Comparison of ENCODE assay signal across 13 cellular contexts in the genomic region with DNA sequence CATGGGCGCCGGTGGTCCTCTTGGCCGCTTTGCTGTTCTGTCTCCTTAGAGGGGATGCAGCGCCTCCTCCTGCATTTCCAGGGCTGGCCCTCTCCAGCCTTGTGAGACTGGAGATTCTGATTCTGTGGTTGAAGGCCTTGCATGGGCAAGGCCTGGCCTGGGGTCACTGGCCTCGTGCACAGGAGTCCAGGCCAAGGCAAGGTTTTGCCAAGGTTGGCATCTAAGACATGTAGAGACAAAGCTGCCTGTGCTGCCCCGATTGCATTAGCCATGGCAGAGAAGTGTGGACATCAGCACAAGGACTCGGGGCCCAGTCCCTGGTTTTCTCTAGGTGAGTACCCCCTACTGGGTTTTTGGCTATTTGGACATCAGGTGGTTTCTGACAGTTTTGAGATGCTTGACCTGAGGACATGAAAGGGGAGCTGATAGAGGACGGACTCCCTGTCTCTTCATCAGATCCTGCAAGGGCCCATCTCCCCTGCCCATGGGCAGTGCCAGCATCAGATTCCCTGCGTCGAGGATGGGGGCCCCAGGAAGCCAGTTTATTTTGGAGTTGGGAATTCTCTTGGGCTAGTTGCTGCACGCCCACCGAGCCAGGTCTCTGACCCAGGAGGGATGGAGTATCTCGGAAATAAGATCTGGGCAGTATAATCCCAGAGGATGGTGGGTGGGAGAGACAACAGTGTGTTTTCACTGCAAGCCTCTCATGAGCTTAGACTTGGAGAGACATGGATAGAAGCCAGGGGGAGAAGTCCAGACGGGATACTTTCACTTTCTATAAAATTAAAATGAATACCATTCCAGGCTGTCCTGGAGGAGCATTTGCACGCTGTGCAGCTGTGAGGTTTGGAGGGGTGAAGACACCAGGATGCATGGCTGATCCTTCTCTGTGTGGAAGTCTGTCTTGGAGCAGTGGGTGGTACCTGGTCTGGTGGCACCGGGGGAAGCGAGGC. TPM values are rescaled to one million over a fixed set of nuclear protein-coding genes. Genes with fewer than 3 reads are reported as not detected.
DNase-seq lines count a peak whose midpoint lies in the region; ATAC-seq, FAIRE-seq and TF ChIP-seq lines count a peak whose summit lies in the region.
"Had no signal": no experiment of that assay in that cellular context is flagged by ENCODE, and none has a peak within 500 bp of the region (broad histone marks: within the 10 kb centered on the region; RNA-seq: fewer than 3 reads in every experiment).

No MANE protein-coding gene starts in this region.

- ATAC-seq in right lobe of liver (peak; percentile 76 to 89 (median 82)), GM18907 (IDR thresholded peaks at IDR 0.05; ENCODE audit: unreplicated experiment) (no peak)

- intact Hi-C loops in endothelial cell of umbilical vein (cut with micrococcal nuclease) (no loop called here), right lobe of liver (cut with DNase I) (no loop called here), adrenal gland (cut with DNase I) (no loop called here)

- TF ChIP-seq CTCF in endothelial cell of umbilical vein (IDR thresholded peaks at IDR 0.05; ENCODE audit: extremely low read depth in 1 of 2, insufficient read depth in 1 of 2, low read depth in 1 of 2, low read length in 2 of 2) (no peak), right lobe of liver (IDR thresholded peaks at IDR 0.05) (no peak), adrenal gland (IDR thresholded peaks at IDR 0.05) (no peak)

- POLR2A ChIA-PET in endothelial cell of umbilical vein (lab: Charles Lee) = no interaction called here

- dilution Hi-C loops in endothelial cell of umbilical vein (cut with MboI; ENCODE audit: extremely low pct_ligation_motif_present, low sequenced_read_pairs) = no loop called here

- WGBS in right lobe of liver (ENCODE audit: insufficient coverage, low coverage, low lambda C conversion rate, missing lambda C conversion rate) = 34% methylated on average over 10 of the region's 17 CpGs
- WGBS in adrenal gland, 4 donors = 71 to 76% (median 74%) methylated on average over 10 to 17 of the region's 17 CpGs

- H3K27ac ChIP-seq in endothelial cell of umbilical vein (ENCODE audit: insufficient read depth, low read depth, low read length) (no peak overlapping the region), right lobe of liver (peak overlapping the region in 2 of 3 donors; percentile 6 to 60), skeletal muscle tissue (ENCODE audit: low read depth, low read length) (peak overlapping the region; percentile 51), adrenal gland (peak overlapping the region in 1 of 5 donors; percentile 49)
- H3K27ac ChIP-seq: BLaER1 treated with 17β-estradiol and CSF1 and Interleukin-3, amounts not matched to agents 10 nM and 100 nM had no signal

- H3K4me1 ChIP-seq in endothelial cell of umbilical vein (ENCODE audit: control insufficient read depth, extremely low read depth, insufficient read depth, low read length) (peaks cover 20% of the 10 kb centered on the region), right lobe of liver (peaks cover 0 to 23% (median 9%) of the 10 kb centered on the region in 4 donors), skeletal muscle tissue (ENCODE audit: control insufficient read depth in 3 of 3, insufficient read depth in 3 of 3, low read length in 3 of 3) (peaks cover 21 to 25% (median 22%) of the 10 kb centered on the region in 3 donors), adrenal gland (replicated peaks in 1 of 2) (peaks cover 0 to 8% of the 10 kb centered on the region in 2 donors)

- TF ChIP-seq POLR2A in endothelial cell of umbilical vein (IDR thresholded peaks at IDR 0.05; ENCODE audit: low read depth, low read length) (no peak), right lobe of liver (IDR thresholded peaks at IDR 0.05) (no peak), adrenal gland (IDR thresholded peaks at IDR 0.05) (no peak)

- H3K36me3 ChIP-seq in endothelial cell of umbilical vein (ENCODE audit: control insufficient read depth in 2 of 2, extremely low read depth in 1 of 2, insufficient read depth in 2 of 2, low read length in 2 of 2) (peaks cover 0 to 10% of the 10 kb centered on the region in 2 experiments), right lobe of liver (no peaks in the 10 kb centered on the region), skeletal muscle tissue (ENCODE audit: control insufficient read depth in 3 of 3, insufficient read depth in 3 of 3, low read length in 3 of 3) (peaks cover 0 to 4% (median 0%) of the 10 kb centered on the region in 3 donors), adrenal gland (replicated peaks in 1 of 2) (no peaks in the 10 kb centered on the region)
- H3K36me3 ChIP-seq: BLaER1 treated with 17β-estradiol and CSF1 and Interleukin-3, amounts not matched to agents 10 nM and 100 nM had no signal

- CTCF ChIA-PET in endothelial cell of umbilical vein (lab: Charles Lee) = interaction anchor here (0.9 to 1.2 kb wide), 2 partner anchors 8 to 14 kb away, joined by 3 read pairs; no protein-coding TSS in a partner anchor

- H3K79me2 ChIP-seq in endothelial cell of umbilical vein (ENCODE audit: control insufficient read depth, insufficient read depth, low read length) = peaks cover 85% of the 10 kb centered on the region

- H3K4me3 ChIP-seq in endothelial cell of umbilical vein (replicated peaks in 1 of 3; ENCODE audit: insufficient read depth in 1 of 3, low read depth in 1 of 3, low read length in 3 of 3) = no peak overlapping the region
- peak overlapping the region in 2 of 3 donors; percentile 28 to 38 for H3K4me3 ChIP-seq in right lobe of liver
- H3K4me3 ChIP-seq in skeletal muscle tissue (ENCODE audit: low read length in 3 of 3) = peak overlapping the region; percentile 12 to 62 (median 54)
- H3K4me3 ChIP-seq in adrenal gland = peak overlapping the region in 1 of 4 donors; percentile 29
- H3K4me3 ChIP-seq: BLaER1 treated with 17β-estradiol and CSF1 and Interleukin-3, amounts not matched to agents 10 nM and 100 nM had no signal

- no peak overlapping the region for H2AFZ ChIP-seq in endothelial cell of umbilical vein (ENCODE audit: low read depth, low read length)

- BruUV-seq in endothelial cell of umbilical vein (replicated peaks; lab: Mats Ljungman, UMichigan) = no TSS peak

- H3K27me3 ChIP-seq in endothelial cell of umbilical vein (ENCODE audit: control insufficient read depth in 2 of 2, insufficient read depth in 2 of 2, low read length in 2 of 2) (no peaks in the 10 kb centered on the region), right lobe of liver (no peaks in the 10 kb centered on the region), skeletal muscle tissue (ENCODE audit: control insufficient read depth in 3 of 3, insufficient read depth in 3 of 3, low read length in 3 of 3) (no peaks in the 10 kb centered on the region), adrenal gland (no peaks in the 10 kb centered on the region)
- H3K27me3 ChIP-seq: BLaER1 treated with 17β-estradiol and CSF1 and Interleukin-3, amounts not matched to agents 10 nM and 100 nM had no signal

- H3K4me2 ChIP-seq in endothelial cell of umbilical vein (ENCODE audit: insufficient read depth, low read length) = peak overlapping the region; percentile 54
- H3K4me2 ChIP-seq: BLaER1 treated with 17β-estradiol and CSF1 and Interleukin-3, amounts not matched to agents 10 nM and 100 nM had no signal

- DNase-seq in EH (ENCODE audit: low read depth) (peak; percentile 47), endothelial cell of umbilical vein (ENCODE audit: low read depth, low spot score) (peak; percentile 26), right lobe of liver (no peak), NCI-H1930 (lab: John Stamatoyannopoulos, UW) (no peak), adrenal gland (no peak)
- no peak for DNase-seq in effector CD8-positive, alpha-beta T cell (lab: John Stamatoyannopoulos, UW)
- DNase-seq: activated T-cell treated with anti-CD3 and anti-CD28 coated beads, Interleukin-2, amount 50 U/mL, for 1 hour; Karpas-422; NCI-H2081; NK-92 treated with Interleukin-12 subunit alpha and Interleukin-12 subunit beta, amount 100 ng/mL, for 24 hours had no signal

- no peaks in the 10 kb centered on the region for H3K9me1 ChIP-seq in endothelial cell of umbilical vein (replicated peaks; ENCODE audit: control insufficient read depth, extremely low read depth, insufficient read depth, low read length)

- H3K9ac ChIP-seq in endothelial cell of umbilical vein (replicated peaks; ENCODE audit: extremely low read depth, insufficient read depth, low read length) = no peak overlapping the region
- no peak overlapping the region for H3K9ac ChIP-seq in skeletal muscle tissue (ENCODE audit: low read depth in 1 of 3, low read length in 3 of 3)
- H3K9ac ChIP-seq: BLaER1 treated with 17β-estradiol and CSF1 and Interleukin-3, amounts not matched to agents 10 nM and 100 nM had no signal

- H4K20me1 ChIP-seq in endothelial cell of umbilical vein (replicated peaks; ENCODE audit: control insufficient read depth, extremely low read depth, insufficient read depth, low read length) = no peaks in the 10 kb centered on the region
- H4K20me1 ChIP-seq: BLaER1 treated with 17β-estradiol and CSF1 and Interleukin-3, amounts not matched to agents 10 nM and 100 nM had no signal

- H3K9me3 ChIP-seq in endothelial cell of umbilical vein (replicated peaks; ENCODE audit: control insufficient read depth, insufficient read depth, low read length) = no peaks in the 10 kb centered on the region
- H3K9me3 ChIP-seq in right lobe of liver = no peaks in the 10 kb centered on the region
- no peaks in the 10 kb centered on the region for H3K9me3 ChIP-seq in skeletal muscle tissue (ENCODE audit: control insufficient read depth in 3 of 3, low read length in 3 of 3)
- no peaks in the 10 kb centered on the region for H3K9me3 ChIP-seq in adrenal gland (replicated peaks in 1 of 3)
- H3K9me3 ChIP-seq: BLaER1 treated with 17β-estradiol and CSF1 and Interleukin-3, amounts not matched to agents 10 nM and 100 nM had no signal

- no peak for FAIRE-seq in endothelial cell of umbilical vein (lab: Jason Lieb, UNC)

TF ChIP-seq in endothelial cell of umbilical vein, 7 proteins besides CTCF, POLR2A, EP300 and RAD21 (continues in another document):
- TF ChIP-seq JUN (IDR thresholded peaks at IDR 0.05; ENCODE audit: borderline replicate concordance, insufficient read depth, insufficient read length, low read depth) = no peak
- TF ChIP-seq GATA2 (IDR thresholded peaks at IDR 0.05; ENCODE audit: insufficient read depth, insufficient read length, low read depth, low read length) = no peak
- TF ChIP-seq FOS (IDR thresholded peaks at IDR 0.05; ENCODE audit: borderline replicate concordance, insufficient read depth, low read length) = no peak

RNA-seq across cellular contexts. Expression of a gene that starts 25.6 kb away (rescaled TPM):
- 78.7 and 83.1 TPM in 2 replicates for total RNA-seq in endothelial cell of umbilical vein
- 15.6 and 22.5 TPM in 2 replicates for polyA plus RNA-seq in endothelial cell of umbilical vein
- polyA plus RNA-seq in endothelial cell of umbilical vein (2011; cell fraction: cytosol; rRNA removed) = 30.8 and 32.6 TPM in 2 replicates
- polyA plus RNA-seq in endothelial cell of umbilical vein (2011; cell fraction: nucleus; rRNA removed) = 38.1 and 45.2 TPM in 2 replicates
- polyA plus RNA-seq in endothelial cell of umbilical vein (2012) = 55.5 and 65.7 TPM in 2 replicates
- polyA minus RNA-seq in endothelial cell of umbilical vein = 84.9 and 86.4 TPM in 2 replicates
- 16.8 TPM for polyA minus RNA-seq in endothelial cell of umbilical vein (2011; cell fraction: cytosol; rRNA and poly(A)+ RNA removed)
- polyA minus RNA-seq in endothelial cell of umbilical vein (2011; cell fraction: nucleus; rRNA and poly(A)+ RNA removed) = 101 and 153 TPM in 2 replicates
- 10 to 100 TPM; 13.8 to 17.8 (median 14.6) TPM for total RNA-seq in right lobe of liver
- 52.7 TPM for total RNA-seq in skeletal muscle tissue
- 10 to 100 TPM; 18.1 to 30.4 (median 24.5) TPM for total RNA-seq in adrenal gland
- polyA plus RNA-seq in adrenal gland = 10 to 100 TPM in 1 of 3 donors, 1 to 10 TPM in 2; 8.1 to 14.5 (median 8.3) TPM

Comparison
In these comparisons a context has a peak if more than half of its experiments do, and no peak if none do; other contexts are left out.
1. DNase-seq: peak in EH (single experiment) and endothelial cell of umbilical vein (single experiment); none in right lobe of liver (0 of 3), NCI-H1930 (0 of 2), adrenal gland (0 of 7) and effector CD8-positive, alpha-beta T cell (single experiment).
2. H3K4me3 ChIP-seq: peak in right lobe of liver (2 of 3) and skeletal muscle tissue (3 of 3); none in endothelial cell of umbilical vein (0 of 3).